8 cellular contexts compared by ENCODE assay signal in the genomic region with DNA sequence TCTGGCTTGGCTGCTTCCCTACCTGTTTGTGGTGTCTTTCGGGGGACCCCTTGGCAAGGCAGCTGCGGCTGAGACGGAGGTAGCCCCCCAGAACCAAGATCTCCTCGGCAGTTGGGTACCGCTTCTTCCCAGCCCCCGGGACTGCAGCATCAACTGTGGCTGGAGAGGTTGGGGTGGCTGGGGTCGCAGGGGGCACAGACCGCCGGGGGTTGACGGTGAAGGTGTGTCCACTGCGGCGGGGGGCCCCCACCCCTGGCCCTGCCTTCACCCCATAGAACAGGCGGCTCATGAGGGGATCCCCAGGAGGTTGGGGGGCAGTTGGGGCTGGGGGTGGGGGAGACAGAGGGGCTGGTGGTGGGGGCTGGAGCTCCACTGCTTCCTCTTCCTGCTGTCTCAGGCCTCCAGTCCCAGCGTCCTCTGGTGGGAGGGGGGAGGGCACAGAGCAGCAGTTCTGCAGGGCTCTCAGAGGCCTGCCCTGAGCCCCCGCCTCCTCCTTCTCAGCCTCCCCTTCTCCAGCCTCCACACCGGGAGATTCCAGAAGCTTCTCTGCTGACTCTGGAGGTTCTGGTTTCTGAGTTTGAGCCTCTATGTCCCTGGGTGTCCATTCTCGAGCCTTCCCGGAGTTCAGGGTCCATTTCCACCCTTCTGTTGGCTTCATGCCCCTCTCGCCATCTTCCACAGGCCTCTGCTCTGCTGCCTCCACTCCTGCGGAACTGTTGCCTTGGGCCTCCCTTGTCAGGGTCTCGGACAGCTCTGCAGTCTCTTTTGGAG. TPM values are rescaled to one million over a fixed set of nuclear protein-coding genes. Genes with fewer than 3 reads are reported as not detected.
DNase-seq lines count a peak whose midpoint lies in the region; ATAC-seq and TF ChIP-seq lines count a peak whose summit lies in the region.

No MANE protein-coding gene starts in this region.

- H3K36me3 Mint-ChIP-seq in activated T-helper 17 cell treated with anti-CD3 and anti-CD28 coated beads, Interleukin-2, amount 50 U/mL, for 72 hours (ENCODE audit: low read depth) = peaks cover 90% of the 10 kb centered on the region
- peaks cover 5% of the 10 kb centered on the region for H3K36me3 Mint-ChIP-seq in glutamatergic neuron (ENCODE audit: unreplicated experiment)

- peak overlapping the region; percentile 97 for H3K27ac Mint-ChIP-seq in activated T-helper 17 cell treated with anti-CD3 and anti-CD28 coated beads, Interleukin-2, amount 50 U/mL, for 72 hours
- peak overlapping the region; percentile 100 for H3K27ac Mint-ChIP-seq in glutamatergic neuron (ENCODE audit: unreplicated experiment)

- ATAC-seq in activated T-helper 17 cell treated with anti-CD3 and anti-CD28 coated beads, Interleukin-2, amount 50 U/mL, for 72 hours (replicated peaks) = no peak
- no peak for ATAC-seq in HG02571 (IDR thresholded peaks at IDR 0.05; ENCODE audit: unreplicated experiment)

- TF ChIP-seq POLR2A in NB4 (IDR thresholded peaks at IDR 0.05; ENCODE audit: extremely low read depth, insufficient read length) = no peak

- DNase-seq in COLO668 (lab: John Stamatoyannopoulos, UW; ENCODE audit: unreplicated experiment) (peak; percentile 8), NB4 (ENCODE audit: low read depth) (peak; percentile 81), glutamatergic neuron (peak; percentile 33), pons (ENCODE audit: low spot score) (peak; percentile 32), amniotic stem cell (lab: John Stamatoyannopoulos, UW) (no peak), NCI-H226 (no peak)

- H3K4me3 Mint-ChIP-seq in activated T-helper 17 cell treated with anti-CD3 and anti-CD28 coated beads, Interleukin-2, amount 50 U/mL, for 72 hours = peak overlapping the region; percentile 98
- H3K4me3 Mint-ChIP-seq in glutamatergic neuron (ENCODE audit: unreplicated experiment) = peak overlapping the region; percentile 100

- peak overlapping the region; percentile 78 for H3K4me3 ChIP-seq in NB4 (ENCODE audit: low read depth, low read length)

- TF ChIP-seq CTCF in NB4 (IDR thresholded peaks at IDR 0.05; ENCODE audit: low read depth, low read length) (no peak), glutamatergic neuron (IDR thresholded peaks at IDR 0.05; ENCODE audit: partially characterized antibody, unreplicated experiment) (no peak)

- H3K9me3 Mint-ChIP-seq in activated T-helper 17 cell treated with anti-CD3 and anti-CD28 coated beads, Interleukin-2, amount 50 U/mL, for 72 hours = no peaks in the 10 kb centered on the region
- peaks cover 23% of the 10 kb centered on the region for H3K9me3 Mint-ChIP-seq in glutamatergic neuron (ENCODE audit: unreplicated experiment)

- H3K4me1 Mint-ChIP-seq in activated T-helper 17 cell treated with anti-CD3 and anti-CD28 coated beads, Interleukin-2, amount 50 U/mL, for 72 hours = peaks cover 13% of the 10 kb centered on the region
- peaks cover 46% of the 10 kb centered on the region for H3K4me1 Mint-ChIP-seq in glutamatergic neuron (ENCODE audit: low read depth, unreplicated experiment)

- H3K27me3 Mint-ChIP-seq in activated T-helper 17 cell treated with anti-CD3 and anti-CD28 coated beads, Interleukin-2, amount 50 U/mL, for 72 hours = no peaks in the 10 kb centered on the region
- peaks cover 37% of the 10 kb centered on the region for H3K27me3 Mint-ChIP-seq in glutamatergic neuron (ENCODE audit: unreplicated experiment)

RNA-seq across cellular contexts. Expression of a gene that starts 1.9 kb away (rescaled TPM):
- 100 to 1,000 TPM; 190 to 238 TPM for total RNA-seq in activated T-helper 17 cell treated with anti-CD3 and anti-CD28 coated beads, Interleukin-2, amount 50 U/mL, for 72 hours
- total RNA-seq in glutamatergic neuron (ENCODE audit: unreplicated experiment) = 175 TPM

RNA-seq across cellular contexts. Expression of a gene that starts 6.2 kb away (rescaled TPM):
- 10 to 100 TPM; 26.0 to 36.9 TPM for total RNA-seq in activated T-helper 17 cell treated with anti-CD3 and anti-CD28 coated beads, Interleukin-2, amount 50 U/mL, for 72 hours
- total RNA-seq in glutamatergic neuron (ENCODE audit: unreplicated experiment) = 52.2 TPM

RNA-seq across cellular contexts. Expression of a gene that starts 11.8 kb away (rescaled TPM):
- total RNA-seq in activated T-helper 17 cell treated with anti-CD3 and anti-CD28 coated beads, Interleukin-2, amount 50 U/mL, for 72 hours = 10 to 100 TPM; 27.4 to 40.0 TPM
- 26.9 TPM for total RNA-seq in glutamatergic neuron (ENCODE audit: unreplicated experiment)

RNA-seq across cellular contexts. Expression of a gene that starts 32.5 kb away (rescaled TPM):
- total RNA-seq in activated T-helper 17 cell treated with anti-CD3 and anti-CD28 coated beads, Interleukin-2, amount 50 U/mL, for 72 hours = 10 to 100 TPM; 57.4 to 82.1 TPM
- 50.4 TPM for total RNA-seq in glutamatergic neuron (ENCODE audit: unreplicated experiment)

RNA-seq across cellular contexts. Expression of a gene that starts 35.6 kb away (rescaled TPM):
- total RNA-seq in activated T-helper 17 cell treated with anti-CD3 and anti-CD28 coated beads, Interleukin-2, amount 50 U/mL, for 72 hours = 1,000 to 10,000 TPM; 1,139 to 1,437 TPM
- total RNA-seq in glutamatergic neuron (ENCODE audit: unreplicated experiment) = 2,264 TPM

Comparison
In these comparisons a context has a peak if more than half of its experiments do, and no peak if none do; other contexts are left out.
1. DNase-seq: peak in COLO668 (single experiment), NB4 (single experiment), glutamatergic neuron (single experiment) and pons (single experiment); none in amniotic stem cell (single experiment) and NCI-H226 (single experiment).